In genomic region chr1:165884690-165885304, GRCh38 we compare ENCODE assay signal across 11 cellular contexts. TPM values are rescaled to one million over a fixed set of nuclear protein-coding genes. Genes with fewer than 3 reads are reported as not detected.
A peak's percentile ranks its signal among the peaks of the same experiment; 100 is the strongest.
DNase-seq lines count a peak whose midpoint lies in the region; TF ChIP-seq lines count a peak whose summit lies in the region.
"Had no signal": no experiment of that assay in that cellular context is flagged by ENCODE, and none has a peak within 500 bp of the region (broad histone marks: within the 10 kb centered on the region; RNA-seq: fewer than 3 reads in every experiment).

No MANE protein-coding gene starts in this region.

- H3K27me3 Mint-ChIP-seq in MCF 10A (ENCODE audit: insufficient read depth, unreplicated experiment): no peaks in the 10 kb centered on the region

- no peak overlapping the region for H3K4me3 Mint-ChIP-seq in MCF 10A (ENCODE audit: unreplicated experiment)
- H3K4me3 Mint-ChIP-seq: T-cell had no signal

- 40% methylated on average over 5 of the region's 5 CpGs for WGBS in mammary epithelial cell (ENCODE audit: low coverage, missing lambda C conversion rate)

- H4K20me1 ChIP-seq in mammary epithelial cell (ENCODE audit: insufficient read depth, low read length): peaks cover 5% of the 10 kb centered on the region

- H3K9me3 ChIP-seq in mammary epithelial cell (replicated peaks; ENCODE audit: insufficient read depth, low read length): no peaks in the 10 kb centered on the region
- no peaks in the 10 kb centered on the region for H3K9me3 ChIP-seq in iPS-20b (ENCODE audit: insufficient read depth, low read depth, low read length)
- H3K9me3 ChIP-seq: spleen had no signal

- H3K79me2 ChIP-seq in mammary epithelial cell (ENCODE audit: insufficient read depth, low read length): peaks cover 97% of the 10 kb centered on the region

- CTCF ChIA-PET in MCF 10A (lab: Yijun Ruan, JAX): interaction anchor here (0.6 to 4.4 kb wide), 10 partner anchors 12 to 594 kb away, joined by 3 to 36 read pairs (median 4); no protein-coding TSS in a partner anchor
- CTCF ChIA-PET in mammary epithelial cell (lab: Charles Lee; ENCODE audit: low non-redundant PET): no interaction called here

- dilution Hi-C loops in mammary epithelial cell (cut with HindIII; ENCODE audit: low sequenced_read_pairs): no loop called here

- no peak overlapping the region for H3K4me2 ChIP-seq in mammary epithelial cell (ENCODE audit: insufficient read depth, low read depth, low read length)

- no peak for TF ChIP-seq CTCF in MCF 10A (IDR thresholded peaks at IDR 0.05; ENCODE audit: unreplicated experiment)
- TF ChIP-seq CTCF in mammary epithelial cell (conservative IDR thresholded peaks at IDR 0.05 in 1 of 2, IDR thresholded peaks at IDR 0.05 in 1 of 2; ENCODE audit: extremely low read depth in 1 of 2, insufficient read depth in 1 of 2, low read depth in 1 of 2, low read length in 2 of 2): no peak

- no peaks in the 10 kb centered on the region for H3K9me3 Mint-ChIP-seq in MCF 10A (ENCODE audit: unreplicated experiment)
- H3K9me3 Mint-ChIP-seq: T-cell had no signal

- H3K4me3 ChIP-seq in mammary epithelial cell (replicated peaks in 1 of 3; ENCODE audit: insufficient read depth in 1 of 3, low read depth in 2 of 3, low read length in 3 of 3) (no peak overlapping the region), iPS-20b (ENCODE audit: low read length) (no peak overlapping the region)
- H3K4me3 ChIP-seq: spleen had no signal

- H3K36me3 ChIP-seq in mammary epithelial cell (ENCODE audit: insufficient read depth, low read length): no peaks in the 10 kb centered on the region
- H3K36me3 ChIP-seq in iPS-20b (ENCODE audit: insufficient read depth, low read depth, low read length): peaks cover 6% of the 10 kb centered on the region; the same call in 1 of the 2 replicates
- H3K36me3 ChIP-seq: spleen had no signal

- peaks cover 70% of the 10 kb centered on the region for H3K4me1 Mint-ChIP-seq in MCF 10A (ENCODE audit: insufficient read depth, unreplicated experiment)

- H3K4me1 ChIP-seq in mammary epithelial cell (ENCODE audit: insufficient read depth, low read length) (peaks cover 25% of the 10 kb centered on the region), iPS-20b (ENCODE audit: insufficient read depth, low read length) (peaks cover 21% of the 10 kb centered on the region; the same call in 1 of the 2 replicates)

- no peak overlapping the region for H2AFZ ChIP-seq in mammary epithelial cell (ENCODE audit: low read depth, low read length)

- POLR2A ChIA-PET in MCF 10A (lab: Yijun Ruan, JAX): interaction anchor here (1.1 to 4.0 kb wide), 5 partner anchors 12 to 116 kb away, joined by 5 to 19 read pairs (median 8); partner anchors contain the start of genes TMCO1 and UCK2

- H3K27me3 ChIP-seq in mammary epithelial cell (ENCODE audit: insufficient read depth, low read length) (no peaks in the 10 kb centered on the region), iPS-20b (ENCODE audit: insufficient read depth, low read length) (no peaks in the 10 kb centered on the region)
- H3K27me3 ChIP-seq: spleen had no signal

- in situ Hi-C loops in mammary epithelial cell (cut with MboI; ENCODE audit: low sequenced_read_pairs in 2 of 2): no loop called here

- H3K27ac Mint-ChIP-seq in MCF 10A (ENCODE audit: low read depth, unreplicated experiment): peak overlapping the region; percentile 32
- H3K27ac Mint-ChIP-seq: T-cell had no signal

- H3K27ac ChIP-seq in mammary epithelial cell (ENCODE audit: insufficient read depth, low read depth, low read length) (no peak overlapping the region), iPS-20b (ENCODE audit: low read length) (peak overlapping the region; percentile 22)

- no peak overlapping the region for H3K9ac ChIP-seq in mammary epithelial cell (ENCODE audit: insufficient read depth, low read length)
- H3K9ac ChIP-seq in iPS-20b (ENCODE audit: low read depth, low read length): no peak overlapping the region

- BruUV-seq in MCF 10A (replicated peaks; lab: Mats Ljungman, UMichigan) (no TSS peak), mammary epithelial cell (replicated peaks; lab: Mats Ljungman, UMichigan) (no TSS peak)

- H3K36me3 Mint-ChIP-seq in MCF 10A (ENCODE audit: insufficient read depth, unreplicated experiment): peaks cover 16% of the 10 kb centered on the region
- H3K36me3 Mint-ChIP-seq: T-cell had no signal

- intact Hi-C loops in MCF 10A (cut with micrococcal nuclease): no loop called here
- intact Hi-C loops in mammary epithelial cell (cut with micrococcal nuclease): no loop called here

- DNase-seq in MCF 10A (ENCODE audit: unreplicated experiment): no peak
- no peak for DNase-seq in mammary epithelial cell
- DNase-seq in NOMO-1 treated with DMSO at 0.1 percent for 48 hours (lab: John Stamatoyannopoulos, UW; ENCODE audit: unreplicated experiment): peak; percentile 65
- DNase-seq in superior temporal gyrus (ENCODE audit: extremely low spot score): peak; percentile 23
- no peak for DNase-seq in NCI-H146 (lab: John Stamatoyannopoulos, UW)
- no peak for DNase-seq in NCI-H2081 treated with DMSO at 0.1 percent for 48 hours (lab: John Stamatoyannopoulos, UW)
- DNase-seq in activated T-cell treated with anti-CD3 and anti-CD28 coated beads, Interleukin-2, amount 50 U/mL, for 1 hour: no peak
- DNase-seq: NCI-H2029 treated with DMSO at 0.1 percent for 48 hours, spleen had no signal

RNA-seq across cellular contexts. Expression of gene UCK2, which starts 57.4 kb away (rescaled TPM):
- 108 and 144 TPM in 2 replicates for total RNA-seq in MCF 10A (2022)
- 100 to 1,000 TPM in 1 of 2 donors, 10 to 100 TPM in 1; 85.2 to 111 TPM for total RNA-seq in mammary epithelial cell
- polyA plus RNA-seq in mammary epithelial cell: 101 TPM
- 154 TPM for polyA minus RNA-seq in mammary epithelial cell

Comparison
In these comparisons a context has a peak if more than half of its experiments do, and no peak if none do; other contexts are left out.
1. DNase-seq: peak in NOMO-1 treated with DMSO at 0.1 percent for 48 hours (single experiment) and superior temporal gyrus (single experiment); none in MCF 10A (single experiment), mammary epithelial cell (single experiment), NCI-H146 (single experiment), NCI-H2081 treated with DMSO at 0.1 percent for 48 hours (single experiment) and activated T-cell treated with anti-CD3 and anti-CD28 coated beads, Interleukin-2, amount 50 U/mL, for 1 hour (single experiment).